In the genomic region with DNA sequence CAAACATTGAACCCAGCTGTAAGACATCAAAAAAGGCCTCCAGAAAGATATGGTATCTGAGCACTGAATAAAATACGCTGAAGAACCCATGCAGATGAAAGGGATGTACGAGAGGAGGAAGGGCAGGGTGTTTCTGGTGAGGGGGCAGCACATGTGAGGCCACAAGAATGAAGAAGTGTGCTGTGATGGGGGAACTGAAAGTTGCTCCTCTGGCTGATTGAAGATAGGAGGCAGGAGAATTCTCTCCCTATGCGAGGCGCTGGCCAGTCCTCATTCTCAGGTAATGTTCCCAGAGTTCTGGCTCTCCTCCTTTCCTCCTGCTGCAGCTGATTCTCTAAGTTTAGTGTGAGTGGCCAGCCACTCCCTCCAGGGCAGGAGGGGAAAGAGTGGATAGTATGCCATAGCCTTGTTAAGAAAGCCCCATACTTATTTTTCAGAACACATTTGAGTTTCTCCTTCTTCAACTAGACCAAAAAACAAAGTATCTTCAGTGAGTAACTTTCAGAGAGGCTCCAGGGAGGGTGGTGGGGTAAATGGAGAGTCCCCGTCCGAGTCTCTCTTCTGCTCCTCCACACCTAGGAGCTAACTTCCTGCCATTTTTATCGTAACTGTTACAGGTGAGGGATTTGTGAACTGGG, we compare ENCODE assay signal across 11 cellular contexts. TPM values are rescaled to one million over a fixed set of nuclear protein-coding genes. Genes with fewer than 3 reads are reported as not detected.
DNase-seq lines count a peak whose midpoint lies in the region; ATAC-seq, FAIRE-seq and TF ChIP-seq lines count a peak whose summit lies in the region.
"Had no signal": no experiment of that assay in that cellular context is flagged by ENCODE, and none has a peak within 500 bp of the region (broad histone marks: within the 10 kb centered on the region; RNA-seq: fewer than 3 reads in every experiment).

No MANE protein-coding gene starts in this region.

- H4K20me1 ChIP-seq in OCI-LY1 (ENCODE audit: insufficient read depth, low read length), result no peaks in the 10 kb centered on the region

- no peaks in the 10 kb centered on the region for H3K9me3 Mint-ChIP-seq in Calu3 (ENCODE audit: low read depth, unreplicated experiment)
- H3K9me3 Mint-ChIP-seq: T-helper 1 cell treated with Interleukin-12 subunit alpha and Interleukin-12 subunit beta and Interleukin-4 antibody, amounts not matched to agents 30 μg/mL and 1 μg/mL, for 36 hours had no signal

- no peaks in the 10 kb centered on the region for H3K36me3 Mint-ChIP-seq in Calu3 (ENCODE audit: insufficient read depth, unreplicated experiment)

- in situ Hi-C loops in transverse colon (cut with MboI; ENCODE audit: low pct_ligation_motif_present in 1 of 4, low pct_unique_long_range_greater_than_20kb in 1 of 4, low sequenced_read_pairs in 3 of 4), result no loop called here

- H3K79me2 ChIP-seq in OCI-LY1 (ENCODE audit: insufficient read depth, low read length), result peaks cover 23% of the 10 kb centered on the region

- 40 to 50% methylated on average over 5 to 7 of the region's 7 CpGs for WGBS in transverse colon (ENCODE audit: low coverage in 1 of 2), 2 donors

- TF ChIP-seq POLR2A in transverse colon (IDR thresholded peaks at IDR 0.05), result no peak

- H3K27ac ChIP-seq in OCI-LY1 (ENCODE audit: low read depth, low read length, poor library complexity, severe bottlenecking), result peak overlapping the region; percentile 98
- no peak overlapping the region for H3K27ac ChIP-seq in transverse colon
- H3K27ac ChIP-seq: tibial nerve had no signal

- no peaks in the 10 kb centered on the region for H3K9me2 ChIP-seq in OCI-LY1 (ENCODE audit: low read depth, low read length)

- H3F3A ChIP-seq in OCI-LY1 (ENCODE audit: insufficient read depth, low read length), result no peaks in the 10 kb centered on the region

- peak; percentile 47 to 66 for ATAC-seq in left cardiac atrium
- peak; percentile 87 for ATAC-seq in HG02938 (IDR thresholded peaks at IDR 0.05; ENCODE audit: unreplicated experiment)

- BruUV-seq in Calu3 (replicated peaks; lab: Mats Ljungman, UMichigan), result no TSS peak

- H3K4me3 ChIP-seq in OCI-LY1 (ENCODE audit: low read depth, low read length, poor library complexity, severe bottlenecking) (peak overlapping the region; percentile 75), transverse colon (no peak overlapping the region)
- H3K4me3 ChIP-seq: tibial nerve had no signal

- peaks cover 28% of the 10 kb centered on the region for H3K4me1 Mint-ChIP-seq in Calu3 (ENCODE audit: low read depth, unreplicated experiment)

- H3K9me3 ChIP-seq in OCI-LY1 (ENCODE audit: low read length) (no peaks in the 10 kb centered on the region), transverse colon (no peaks in the 10 kb centered on the region)
- H3K9me3 ChIP-seq: tibial nerve had no signal

- TF ChIP-seq CTCF in OCI-LY1 (IDR thresholded peaks at IDR 0.05; ENCODE audit: low read length), result no peak
- no peak for TF ChIP-seq CTCF in transverse colon (IDR thresholded peaks at IDR 0.05)
- TF ChIP-seq CTCF in Calu3 (IDR thresholded peaks at IDR 0.05; ENCODE audit: unreplicated experiment), result no peak

- no peak for TF ChIP-seq EP300 in transverse colon (IDR thresholded peaks at IDR 0.05; ENCODE audit: low read depth)

- H3K27me3 ChIP-seq in OCI-LY1 (ENCODE audit: insufficient read depth, low read length) (no peaks in the 10 kb centered on the region), transverse colon (no peaks in the 10 kb centered on the region)
- H3K27me3 ChIP-seq: tibial nerve had no signal

- H3K4me3 Mint-ChIP-seq in Calu3 (ENCODE audit: low read depth, unreplicated experiment), result no peak overlapping the region
- H3K4me3 Mint-ChIP-seq: T-helper 1 cell treated with Interleukin-12 subunit alpha and Interleukin-12 subunit beta and Interleukin-4 antibody, amounts not matched to agents 30 μg/mL and 1 μg/mL, for 36 hours had no signal

- FAIRE-seq in urothelium cell line (lab: Jason Lieb, UNC), result no peak
- FAIRE-seq: astrocyte had no signal

- peaks cover 100% of the 10 kb centered on the region for H3K4me1 ChIP-seq in OCI-LY1 (ENCODE audit: insufficient read depth, low read length, severe bottlenecking)
- H3K4me1 ChIP-seq in transverse colon, result peaks cover 0 to 14% (median 9%) of the 10 kb centered on the region in 4 donors

- DNase-seq in left cardiac atrium, result no peak
- DNase-seq in cardiac septum (ENCODE audit: low spot score), result no peak
- DNase-seq in transverse colon, result peak; percentile 26
- DNase-seq in Calu3, result no peak
- DNase-seq in urothelium cell line (ENCODE audit: low spot score), result no peak
- no peak for DNase-seq in NCI-H226

- H2AFZ ChIP-seq in OCI-LY1 (ENCODE audit: low read length), result no peak overlapping the region

- H3K36me3 ChIP-seq in OCI-LY1 (ENCODE audit: insufficient read depth, low read length), result peaks cover 11% of the 10 kb centered on the region; the same call in 1 of the 2 replicates
- H3K36me3 ChIP-seq in transverse colon, result no peaks in the 10 kb centered on the region
- H3K36me3 ChIP-seq: tibial nerve had no signal

- intact Hi-C loops in left cardiac atrium (cut with DNase I) (no loop called here), cardiac septum (cut with DNase I) (no loop called here), transverse colon (cut with DNase I; ENCODE audit: low total_unique reads) (no loop called here), Calu3 (cut with micrococcal nuclease; ENCODE audit: unreplicated experiment) (no loop called here)

- peak overlapping the region; percentile 94 for H3K4me2 ChIP-seq in OCI-LY1 (ENCODE audit: low read length)

- no peaks in the 10 kb centered on the region for H3K27me3 Mint-ChIP-seq in Calu3 (ENCODE audit: unreplicated experiment)

- peak overlapping the region; percentile 92 for H3K9ac ChIP-seq in OCI-LY1 (ENCODE audit: low read length)

- CTCF ChIA-PET in Calu3 (lab: Charles Lee), result no interaction called here

- H3K27ac Mint-ChIP-seq in Calu3 (ENCODE audit: unreplicated experiment), result no peak overlapping the region
- H3K27ac Mint-ChIP-seq: T-helper 1 cell treated with Interleukin-12 subunit alpha and Interleukin-12 subunit beta and Interleukin-4 antibody, amounts not matched to agents 30 μg/mL and 1 μg/mL, for 36 hours had no signal

RNA-seq across cellular contexts. Expression of gene MYO1E, which starts 26.9 kb away (rescaled TPM):
- total RNA-seq in left cardiac atrium, result 10 to 100 TPM; 32.1 to 49.5 TPM
- 41.0 TPM for total RNA-seq in cardiac septum
- 100 to 1,000 TPM; 131 to 388 (median 345) TPM for total RNA-seq in transverse colon
- 617 and 655 TPM in 2 replicates for total RNA-seq in Calu3 (2022)

RNA-seq across cellular contexts. Expression of gene FAM81A, which starts 38.4 kb away (rescaled TPM):
- total RNA-seq in left cardiac atrium, result 1 to 10 TPM; 2.4 to 3.7 TPM
- 1.8 TPM for total RNA-seq in cardiac septum
- 1 to 10 TPM in 2 of 4 donors, under 1 TPM in 1, not detected in 1; 0.80 to 8.4 (median 4.6) TPM for total RNA-seq in transverse colon
- 16.0 TPM in 2 replicates for total RNA-seq in Calu3 (2022)
